1 cellular context compared by ENCODE assay signal in genomic region chr6:106187424-106187982, GRCh38.
TF ChIP-seq lines count a peak whose summit lies in the region.

No MANE protein-coding gene starts in this region.

TF ChIP-seq in GM23338, 12 proteins besides CTCF, POLR2A, EP300 and RAD21 (continued from another document):
- TF ChIP-seq POLR2AphosphoS5 (IDR thresholded peaks at IDR 0.05; ENCODE audit: low read depth) = no peak
- no peak for TF ChIP-seq CREB1 (CRISPR knock-in tag; IDR thresholded peaks at IDR 0.05; ENCODE audit: low read depth)
- no peak for TF ChIP-seq JUNB (IDR thresholded peaks at IDR 0.05; ENCODE audit: unreplicated experiment)
- no peak for TF ChIP-seq EZH2phosphoT487 (IDR thresholded peaks at IDR 0.05; ENCODE audit: unreplicated experiment)
- no peak for TF ChIP-seq EZH2 (IDR thresholded peaks at IDR 0.05; ENCODE audit: low read depth, unreplicated experiment)
- TF ChIP-seq REST (IDR thresholded peaks at IDR 0.05; ENCODE audit: unreplicated experiment) = no peak
- no peak for TF ChIP-seq ZNF114 (CRISPR knock-in tag; IDR thresholded peaks at IDR 0.05)
